1 cellular context compared by ENCODE assay signal in the genomic region with DNA sequence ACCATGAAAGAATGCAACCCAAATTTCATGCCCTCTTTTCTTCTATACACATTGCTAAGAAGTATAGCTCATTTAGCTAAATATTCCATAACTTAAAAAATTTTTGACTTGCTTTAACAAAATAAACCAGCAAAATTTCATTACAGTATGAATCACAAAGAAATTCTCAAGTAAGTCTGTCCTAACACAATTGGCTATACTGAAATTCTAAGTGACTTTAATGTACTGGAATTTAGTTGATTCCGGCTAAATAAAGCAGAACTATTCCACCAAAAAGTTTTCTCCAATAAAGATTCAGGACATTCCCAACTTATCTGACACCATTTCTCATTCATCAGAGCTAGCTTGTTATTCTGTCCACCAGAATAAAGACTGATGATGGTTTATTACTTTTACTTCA.
TF ChIP-seq lines count a peak whose summit lies in the region.

No MANE protein-coding gene starts in this region.

TF ChIP-seq in SK-N-SH, 30 proteins besides CTCF, POLR2A, EP300 and RAD21 (continued from another document):
- TF ChIP-seq, protein P1, sequence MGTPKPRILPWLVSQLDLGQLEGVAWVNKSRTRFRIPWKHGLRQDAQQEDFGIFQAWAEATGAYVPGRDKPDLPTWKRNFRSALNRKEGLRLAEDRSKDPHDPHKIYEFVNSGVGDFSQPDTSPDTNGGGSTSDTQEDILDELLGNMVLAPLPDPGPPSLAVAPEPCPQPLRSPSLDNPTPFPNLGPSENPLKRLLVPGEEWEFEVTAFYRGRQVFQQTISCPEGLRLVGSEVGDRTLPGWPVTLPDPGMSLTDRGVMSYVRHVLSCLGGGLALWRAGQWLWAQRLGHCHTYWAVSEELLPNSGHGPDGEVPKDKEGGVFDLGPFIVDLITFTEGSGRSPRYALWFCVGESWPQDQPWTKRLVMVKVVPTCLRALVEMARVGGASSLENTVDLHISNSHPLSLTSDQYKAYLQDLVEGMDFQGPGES (IDR thresholded peaks at IDR 0.05; ENCODE audit: low read depth, low read length), result no peak
- TF ChIP-seq SIN3A (IDR thresholded peaks at IDR 0.05; ENCODE audit: borderline replicate concordance, low read depth, low read length) (no peak), MEF2A (IDR thresholded peaks at IDR 0.05; ENCODE audit: borderline replicate concordance, low read depth) (no peak), GATA2 (CRISPR knock-in tag; IDR thresholded peaks at IDR 0.05) (no peak)
